In the genomic region with DNA sequence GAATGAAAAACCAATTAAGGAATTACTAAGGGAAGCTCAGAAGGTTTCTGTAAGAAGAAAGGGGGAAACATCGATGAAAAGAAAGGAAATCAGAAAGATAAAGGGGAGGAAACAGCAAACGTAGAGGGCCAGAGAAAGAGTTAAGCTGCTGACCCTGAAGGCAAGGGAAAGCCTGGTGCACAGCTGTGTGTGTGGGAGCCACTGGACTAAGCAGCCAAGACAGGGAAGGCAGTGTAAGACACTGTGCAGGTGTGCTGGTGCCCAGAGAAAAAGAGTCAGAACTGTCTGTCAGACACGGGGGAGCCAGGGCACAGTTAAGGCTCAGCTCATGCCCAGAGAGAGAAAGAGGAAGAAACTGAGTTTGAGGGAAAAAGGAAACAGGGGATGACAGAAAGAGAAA, we compare ENCODE assay signal across 18 cellular contexts.
DNase-seq lines count a peak whose midpoint lies in the region; ATAC-seq and TF ChIP-seq lines count a peak whose summit lies in the region.
"Had no signal": no experiment of that assay in that cellular context is flagged by ENCODE, and none has a peak within 500 bp of the region (broad histone marks: within the 10 kb centered on the region; RNA-seq: fewer than 3 reads in every experiment).

No MANE protein-coding gene starts in this region.

- no peaks in the 10 kb centered on the region for H3K9me3 ChIP-seq in right cardiac atrium (ENCODE audit: control insufficient read depth, low read length)
- H3K9me3 ChIP-seq in uterus, result no peaks in the 10 kb centered on the region
- H3K9me3 ChIP-seq: heart right ventricle had no signal

- no peak overlapping the region for H3K4me3 ChIP-seq in right cardiac atrium (ENCODE audit: low read length)
- H3K4me3 ChIP-seq in uterus, result no peak overlapping the region
- H3K4me3 ChIP-seq: coronary artery, heart right ventricle had no signal

- POLR2A ChIA-PET in RWPE1 (lab: Yijun Ruan, JAX; ENCODE audit: low non-redundant PET), result no interaction called here

- TF ChIP-seq POLR2A in uterus (IDR thresholded peaks at IDR 0.05), result no peak

- H3K27ac ChIP-seq in right cardiac atrium (ENCODE audit: low read length), result peak overlapping the region; percentile 12
- H3K27ac ChIP-seq in uterus, result peak overlapping the region; percentile 54 to 59
- H3K27ac ChIP-seq in RWPE1, result no peak overlapping the region

- CTCF ChIA-PET in RWPE1 (lab: Yijun Ruan, JAX), result no interaction called here

- no peak for TF ChIP-seq CTCF in uterus (IDR thresholded peaks at IDR 0.05)
- TF ChIP-seq CTCF in RWPE1 (conservative IDR thresholded peaks at IDR 0.05; ENCODE audit: low read depth), result no peak

- no peak for DNase-seq in right cardiac atrium
- no peak for DNase-seq in cardiac septum (ENCODE audit: low spot score)
- DNase-seq in activated T-helper 1 cell treated with anti-CD3 and anti-CD28 coated beads, Interleukin-12 subunit alpha, Interleukin-12 subunit beta, Interleukin-2, Interleukin-4 antibody, amounts not matched to agents 30 ng/mL and 10 ng/mL and 1 ng/mL, durations not matched to agents 14 hours and 24 hours and 36 hours (ENCODE audit: low spot score), result no peak
- peak; percentile 29 for DNase-seq in left kidney (ENCODE audit: low read depth, low spot score)
- no peak for DNase-seq in uterus
- no peak for DNase-seq in RWPE1 (ENCODE audit: low spot score)
- DNase-seq in NCI-H2081 treated with DMSO at 0.1 percent for 48 hours (lab: John Stamatoyannopoulos, UW), result no peak
- DNase-seq: activated CD8-positive, alpha-beta memory T cell treated with anti-CD3 and anti-CD28 coated beads for 24 hours; activated gamma-delta T cell; Calu3; heart right ventricle; KG1; kidney glomerular epithelial cell; NCI-H1417 treated with DMSO at 0.1 percent for 48 hours; NCI-H446 had no signal

- no peaks in the 10 kb centered on the region for H3K27me3 Mint-ChIP-seq in activated T-helper 1 cell treated with anti-CD3 and anti-CD28 coated beads, Interleukin-12 subunit alpha, Interleukin-12 subunit beta, Interleukin-2, Interleukin-4 antibody, amounts not matched to agents 30 ng/mL and 10 ng/mL and 1 ng/mL, durations not matched to agents 14 hours and 24 hours and 36 hours (ENCODE audit: insufficient read depth)

- ATAC-seq in right cardiac atrium, result peak in 1 of 2 donors; percentile 32
- no peak for ATAC-seq in GM19035 (IDR thresholded peaks at IDR 0.05; ENCODE audit: unreplicated experiment)
- ATAC-seq: esophagus mucosa had no signal

- H3K27me3 ChIP-seq in right cardiac atrium (ENCODE audit: control insufficient read depth, insufficient read depth), result no peaks in the 10 kb centered on the region
- no peaks in the 10 kb centered on the region for H3K27me3 ChIP-seq in uterus
- H3K27me3 ChIP-seq: heart right ventricle had no signal

- WGBS in right cardiac atrium, result 27% methylated on average over 3 of the region's 3 CpGs

- peaks cover 9% of the 10 kb centered on the region for H3K4me1 Mint-ChIP-seq in activated T-helper 1 cell treated with anti-CD3 and anti-CD28 coated beads, Interleukin-12 subunit alpha, Interleukin-12 subunit beta, Interleukin-2, Interleukin-4 antibody, amounts not matched to agents 30 ng/mL and 10 ng/mL and 1 ng/mL, durations not matched to agents 14 hours and 24 hours and 36 hours (ENCODE audit: low read depth)

- intact Hi-C loops in right cardiac atrium (cut with DNase I) (no loop called here), cardiac septum (cut with DNase I) (no loop called here), uterus (cut with DNase I; ENCODE audit: low total_unique reads) (no loop called here)
- intact Hi-C loops in activated T-helper 1 cell treated with anti-CD3 and anti-CD28 coated beads, Interleukin-12 subunit alpha, Interleukin-12 subunit beta, Interleukin-2, Interleukin-4 antibody, amounts not matched to agents 30 ng/mL and 10 ng/mL and 1 ng/mL, durations not matched to agents 14 hours and 24 hours and 36 hours (cut with micrococcal nuclease), result no loop called here

- H3K27ac Mint-ChIP-seq in activated T-helper 1 cell treated with anti-CD3 and anti-CD28 coated beads, Interleukin-12 subunit alpha, Interleukin-12 subunit beta, Interleukin-2, Interleukin-4 antibody, amounts not matched to agents 30 ng/mL and 10 ng/mL and 1 ng/mL, durations not matched to agents 14 hours and 24 hours and 36 hours, result peak overlapping the region; percentile 5

- peaks cover 3% of the 10 kb centered on the region for H3K4me1 ChIP-seq in right cardiac atrium (ENCODE audit: control insufficient read depth, insufficient read depth, low read length)
- H3K4me1 ChIP-seq in uterus, result no peaks in the 10 kb centered on the region

- H3K9me3 Mint-ChIP-seq in activated T-helper 1 cell treated with anti-CD3 and anti-CD28 coated beads, Interleukin-12 subunit alpha, Interleukin-12 subunit beta, Interleukin-2, Interleukin-4 antibody, amounts not matched to agents 30 ng/mL and 10 ng/mL and 1 ng/mL, durations not matched to agents 14 hours and 24 hours and 36 hours, result no peaks in the 10 kb centered on the region

- no peak overlapping the region for H3K4me3 Mint-ChIP-seq in activated T-helper 1 cell treated with anti-CD3 and anti-CD28 coated beads, Interleukin-12 subunit alpha, Interleukin-12 subunit beta, Interleukin-2, Interleukin-4 antibody, amounts not matched to agents 30 ng/mL and 10 ng/mL and 1 ng/mL, durations not matched to agents 14 hours and 24 hours and 36 hours

- H3K36me3 ChIP-seq in uterus, result no peaks in the 10 kb centered on the region

- H3K36me3 Mint-ChIP-seq in activated T-helper 1 cell treated with anti-CD3 and anti-CD28 coated beads, Interleukin-12 subunit alpha, Interleukin-12 subunit beta, Interleukin-2, Interleukin-4 antibody, amounts not matched to agents 30 ng/mL and 10 ng/mL and 1 ng/mL, durations not matched to agents 14 hours and 24 hours and 36 hours (ENCODE audit: low read depth), result peaks cover 5% of the 10 kb centered on the region
